9 cellular contexts compared by ENCODE assay signal in genomic region chr3:116770815-116771450, GRCh38.
DNase-seq lines count a peak whose midpoint lies in the region; ATAC-seq and TF ChIP-seq lines count a peak whose summit lies in the region.
"Had no signal": no experiment of that assay in that cellular context is flagged by ENCODE, and none has a peak within 500 bp of the region (broad histone marks: within the 10 kb centered on the region; RNA-seq: fewer than 3 reads in every experiment).

No MANE protein-coding gene starts in this region.

- ATAC-seq in GM19467 (IDR thresholded peaks at IDR 0.05; ENCODE audit: unreplicated experiment) (peak; percentile 99), HG03457 (IDR thresholded peaks at IDR 0.05; ENCODE audit: unreplicated experiment) (peak; percentile 100), WTC11 (peak; percentile 91)

- H3K4me3 ChIP-seq in fibroblast of mammary gland (ENCODE audit: control insufficient read depth, low read depth, low read length) (no peak overlapping the region), neural progenitor cell (no peak overlapping the region)

- no peak overlapping the region for H2AFZ ChIP-seq in neural progenitor cell (replicated peaks)

- no peaks in the 10 kb centered on the region for H3K9me3 ChIP-seq in neural progenitor cell (ENCODE audit: low read depth)

- CTCF ChIA-PET in WTC11 (lab: Charles Lee) = interaction anchor here (0.6 to 5.1 kb wide), 102 partner anchors 8 to 1838 kb away, joined by 3 to 73 read pairs (median 4); no protein-coding TSS in a partner anchor

- H3K4me3 Mint-ChIP-seq in WTC11 (no peak overlapping the region), neural progenitor cell (no peak overlapping the region)
- H3K4me3 Mint-ChIP-seq: activated naive CD4-positive, alpha-beta T cell treated with anti-CD3 and anti-CD28 coated beads, Interleukin-2, amount 50 U/mL, for 24 hours had no signal

- H3K4me1 Mint-ChIP-seq in WTC11 (peaks cover 21% of the 10 kb centered on the region), neural progenitor cell (no peaks in the 10 kb centered on the region)
- H3K4me1 Mint-ChIP-seq: activated naive CD4-positive, alpha-beta T cell treated with anti-CD3 and anti-CD28 coated beads, Interleukin-2, amount 50 U/mL, for 24 hours had no signal

- H3K27ac ChIP-seq in neural progenitor cell = no peak overlapping the region

- H3K79me2 ChIP-seq in neural progenitor cell (ENCODE audit: low read depth) = no peaks in the 10 kb centered on the region

- H3K27me3 ChIP-seq in neural progenitor cell = no peaks in the 10 kb centered on the region

- no peaks in the 10 kb centered on the region for H3F3A ChIP-seq in neural progenitor cell (ENCODE audit: low read depth)

- no peak overlapping the region for H3K4me2 ChIP-seq in neural progenitor cell

- H3K9ac ChIP-seq in neural progenitor cell = no peak overlapping the region

- no peaks in the 10 kb centered on the region for H3K36me3 ChIP-seq in neural progenitor cell

- POLR2A ChIA-PET in WTC11 (lab: Charles Lee) = interaction anchor here (1.1 kb wide), 1 partner anchor 71 kb away, joined by 3 read pairs; no protein-coding TSS in a partner anchor

- H3K27ac Mint-ChIP-seq in WTC11 (no peak overlapping the region), neural progenitor cell (no peak overlapping the region)
- H3K27ac Mint-ChIP-seq: activated naive CD4-positive, alpha-beta T cell treated with anti-CD3 and anti-CD28 coated beads, Interleukin-2, amount 50 U/mL, for 24 hours had no signal

- H3K27me3 Mint-ChIP-seq in WTC11 (ENCODE audit: low read depth) (no peaks in the 10 kb centered on the region), neural progenitor cell (ENCODE audit: insufficient read depth, low read depth) (no peaks in the 10 kb centered on the region)
- H3K27me3 Mint-ChIP-seq: activated naive CD4-positive, alpha-beta T cell treated with anti-CD3 and anti-CD28 coated beads, Interleukin-2, amount 50 U/mL, for 24 hours had no signal

- no peaks in the 10 kb centered on the region for H3K9me3 Mint-ChIP-seq in WTC11
- no peaks in the 10 kb centered on the region for H3K9me3 Mint-ChIP-seq in neural progenitor cell
- H3K9me3 Mint-ChIP-seq: activated naive CD4-positive, alpha-beta T cell treated with anti-CD3 and anti-CD28 coated beads, Interleukin-2, amount 50 U/mL, for 24 hours had no signal

- H4K20me1 ChIP-seq in neural progenitor cell (ENCODE audit: low read depth) = no peaks in the 10 kb centered on the region

- H3K4me1 ChIP-seq in neural progenitor cell = no peaks in the 10 kb centered on the region

- H3K36me3 Mint-ChIP-seq in WTC11 (no peaks in the 10 kb centered on the region), neural progenitor cell (no peaks in the 10 kb centered on the region)
- H3K36me3 Mint-ChIP-seq: activated naive CD4-positive, alpha-beta T cell treated with anti-CD3 and anti-CD28 coated beads, Interleukin-2, amount 50 U/mL, for 24 hours had no signal

- peak; percentile 55 for DNase-seq in DMS79 (lab: John Stamatoyannopoulos, UW)
- peak; percentile 31 for DNase-seq in NCI-H226
- DNase-seq in WTC11 (ENCODE audit: low spot score) = peak; percentile 83
- DNase-seq in fibroblast of mammary gland (ENCODE audit: low read depth) = peak; percentile 78
- peak; percentile 89 for DNase-seq in neural progenitor cell (ENCODE audit: low spot score)
- no peak for DNase-seq in activated gamma-delta T cell (lab: John Stamatoyannopoulos, UW)

- peak; percentile 81 for TF ChIP-seq CTCF in WTC11 (IDR thresholded peaks at IDR 0.05)
- peak; percentile 99 for TF ChIP-seq CTCF in fibroblast of mammary gland (conservative IDR thresholded peaks at IDR 0.05; ENCODE audit: control insufficient read depth, insufficient read depth, low read depth, low read length)
- peak; percentile 100 for TF ChIP-seq CTCF in neural progenitor cell (IDR thresholded peaks at IDR 0.05)

TF ChIP-seq in WTC11, 78 proteins besides CTCF, POLR2A, EP300 and RAD21:
- TF ChIP-seq SP1 (CRISPR knock-in tag; conservative IDR thresholded peaks at IDR 0.05) (peak; percentile 42; the same call in 1 of the 2 replicates), TCF7 (CRISPR knock-in tag; IDR thresholded peaks at IDR 0.05; ENCODE audit: low read depth) (no peak), MAX (CRISPR knock-in tag; IDR thresholded peaks at IDR 0.05) (0 out of 2 replicates have a peak, but pooled peaks have one; percentile 16), TEAD1 (CRISPR knock-in tag; IDR thresholded peaks at IDR 0.05) (peak; percentile 31; the same call in 1 of the 2 replicates)
